23 cellular contexts compared by ENCODE assay signal in the genomic region with DNA sequence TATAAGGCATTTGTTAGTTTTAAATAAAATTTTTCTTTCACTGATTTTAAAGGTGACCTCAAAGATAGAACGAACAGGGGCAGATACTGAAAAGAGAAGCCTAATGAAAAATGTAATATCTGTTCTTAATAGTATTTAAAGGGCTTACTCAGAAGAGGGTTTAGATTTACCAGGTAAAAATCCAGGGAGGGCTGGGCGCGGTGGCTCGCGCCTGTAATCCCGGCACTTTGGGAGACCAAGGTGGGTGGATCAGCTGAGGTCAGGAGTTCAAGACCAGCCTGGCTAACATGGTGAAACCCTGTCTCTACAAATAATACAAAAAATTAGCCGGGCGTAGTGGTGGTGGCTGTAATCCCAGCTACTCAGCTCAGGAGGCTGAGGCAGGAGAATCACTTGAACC.
"Had no signal": no experiment of that assay in that cellular context is flagged by ENCODE, and none has a peak within 500 bp of the region (broad histone marks: within the 10 kb centered on the region; RNA-seq: fewer than 3 reads in every experiment).

No MANE protein-coding gene starts in this region.

- H3K27ac ChIP-seq: colonic mucosa, coronary artery, dorsolateral prefrontal cortex, epithelial cell of prostate, esophagus muscularis mucosa, esophagus squamous epithelium, foreskin keratinocyte, gastrocnemius medialis, gastroesophageal sphincter, heart left ventricle, heart right ventricle had no signal

- H3K4me1 ChIP-seq: colonic mucosa, esophagus muscularis mucosa, esophagus squamous epithelium, foreskin keratinocyte, gastrocnemius medialis, gastroesophageal sphincter, heart left ventricle, heart right ventricle had no signal

- H3K27me3 ChIP-seq: colonic mucosa, esophagus muscularis mucosa, esophagus squamous epithelium, foreskin keratinocyte, gastrocnemius medialis, gastroesophageal sphincter, heart left ventricle, heart right ventricle had no signal

- H3K36me3 ChIP-seq: colonic mucosa, esophagus muscularis mucosa, esophagus squamous epithelium, gastrocnemius medialis, gastroesophageal sphincter, heart left ventricle, heart right ventricle had no signal

- H3K9me3 ChIP-seq: colonic mucosa, esophagus muscularis mucosa, esophagus squamous epithelium, gastrocnemius medialis, gastroesophageal sphincter, heart left ventricle had no signal

- H3K4me3 ChIP-seq: colonic mucosa, coronary artery, dorsolateral prefrontal cortex, esophagus muscularis mucosa, esophagus squamous epithelium, gastrocnemius medialis, gastroesophageal sphincter, heart left ventricle, heart right ventricle had no signal

- DNase-seq: colonic mucosa; cortex of kidney; dermis blood vessel endothelial cell; dorsolateral prefrontal cortex; effector CD4-positive, alpha-beta T cell; effector CD8-positive, alpha-beta T cell; effector memory CD4-positive, alpha-beta T cell; effector memory CD8-positive, alpha-beta T cell; endodermal cell; erythroblast; esophagus squamous epithelium; foreskin fibroblast; foreskin keratinocyte; foreskin melanocyte; gastrocnemius medialis; glutamatergic neuron; head of caudate nucleus; heart left ventricle; heart right ventricle had no signal
